8 cellular contexts compared by ENCODE assay signal in genomic region chr19:22010437-22011143, GRCh38. TPM values are rescaled to one million over a fixed set of nuclear protein-coding genes. Genes with fewer than 3 reads are reported as not detected.
DNase-seq lines count a peak whose midpoint lies in the region; ATAC-seq and TF ChIP-seq lines count a peak whose summit lies in the region.
"Not testable (repeated sequence)": the region's sequence is repeated elsewhere in the genome, so short reads cannot be mapped to it uniquely, and the experiment has no call there.

Gene ZNF208, minus strand, starts transcription at chr19:22010943. Its CDS starts 149 bp downstream, at chr19:22010794.

- DNase-seq in CD8-positive, alpha-beta T cell, result peak in 2 of 7 experiments; percentile 13 to 21
- DNase-seq in SK-MEL-5 (ENCODE audit: low read depth, low spot score) (peak; percentile 1), breast epithelium (ENCODE audit: low spot score in 2 of 2) (peak; percentile 69 to 82), left cardiac atrium (peak; percentile 76), suprapubic skin (ENCODE audit: low spot score in 2 of 2) (peak in 1 of 2 donors; percentile 56)
- DNase-seq in activated CD8-positive, alpha-beta memory T cell treated with anti-CD3 and anti-CD28 coated beads, Interleukin-2, amount 50 U/mL, for 48 hours, result peak; percentile 48

- POLR2A ChIA-PET in CD8-positive, alpha-beta T cell (lab: Charles Lee), result interaction anchor here (0.6 kb wide), 1 partner anchor 1344 kb away, joined by 5 read pairs; no protein-coding TSS in a partner anchor

- TF ChIP-seq EP300 in suprapubic skin (IDR thresholded peaks at IDR 0.05), result not testable (repeated sequence)

- H3K36me3 ChIP-seq in CD8-positive, alpha-beta T cell (ENCODE audit: insufficient read depth, low read length); breast epithelium; muscle layer of duodenum (ENCODE audit: control insufficient read depth in 1 of 2, insufficient read depth in 2 of 2, low read length in 2 of 2); suprapubic skin: not testable (repeated sequence)

- H3K4me3 Mint-ChIP-seq in CD8-positive, alpha-beta T cell, result peak within 1 kb of the TSS; percentile 65

- H3K4me3 ChIP-seq in CD8-positive, alpha-beta T cell (ENCODE audit: low read depth, low read length), result not testable (repeated sequence)
- peak within 1 kb of the TSS; percentile 35 to 63 (median 59) for H3K4me3 ChIP-seq in breast epithelium
- H3K4me3 ChIP-seq in muscle layer of duodenum (ENCODE audit: low read depth in 1 of 2, low read length in 2 of 2), result peak within 1 kb of the TSS; percentile 46 to 80
- peak within 1 kb of the TSS in 6 of 7 experiments; percentile 5 to 38 (median 11) for H3K4me3 ChIP-seq in skin epidermis
- H3K4me3 ChIP-seq in suprapubic skin, result peak within 1 kb of the TSS; percentile 43

- H3K36me3 Mint-ChIP-seq in CD8-positive, alpha-beta T cell, result not testable (repeated sequence)

- H3K9me3 Mint-ChIP-seq in CD8-positive, alpha-beta T cell, result peaks cover 14% of the 10 kb centered on the region

- not testable (repeated sequence) for H3K4me1 Mint-ChIP-seq in CD8-positive, alpha-beta T cell (ENCODE audit: low read depth)

- not testable (repeated sequence) for H3K27ac Mint-ChIP-seq in CD8-positive, alpha-beta T cell

- peak; percentile 52 for ATAC-seq in CD8-positive, alpha-beta T cell
- peak; percentile 96 to 99 for ATAC-seq in left cardiac atrium

- intact Hi-C loops in CD8-positive, alpha-beta T cell (cut with DNase I, micrococcal nuclease); breast epithelium (cut with DNase I; ENCODE audit: low total_unique reads); left cardiac atrium (cut with DNase I): not testable (repeated sequence)

- H3K27ac ChIP-seq in CD8-positive, alpha-beta T cell (ENCODE audit: low read depth, low read length); muscle layer of duodenum (ENCODE audit: low read length); skin epidermis; suprapubic skin: not testable (repeated sequence)
- peak within 1 kb of the TSS in 1 of 2 donors; percentile 81 for H3K27ac ChIP-seq in breast epithelium

- not testable (repeated sequence) for H3K27me3 ChIP-seq in CD8-positive, alpha-beta T cell (ENCODE audit: insufficient read depth, low read length); breast epithelium; muscle layer of duodenum (ENCODE audit: low read depth, low read length); suprapubic skin

- CTCF ChIA-PET in CD8-positive, alpha-beta T cell (lab: Charles Lee), result not testable (repeated sequence)

- not testable (repeated sequence) for TF ChIP-seq POLR2A in breast epithelium (IDR thresholded peaks at IDR 0.05); suprapubic skin (IDR thresholded peaks at IDR 0.05)

- not testable (repeated sequence) for H3K27me3 Mint-ChIP-seq in CD8-positive, alpha-beta T cell (ENCODE audit: low read depth)

- not testable (repeated sequence) for H3K9me3 ChIP-seq in CD8-positive, alpha-beta T cell (ENCODE audit: low read length); breast epithelium; muscle layer of duodenum (ENCODE audit: control insufficient read depth in 1 of 2, low read length in 2 of 2); suprapubic skin

- H3K4me1 ChIP-seq in CD8-positive, alpha-beta T cell (ENCODE audit: insufficient read depth, low read length); breast epithelium; muscle layer of duodenum (ENCODE audit: control insufficient read depth in 1 of 2, insufficient read depth in 2 of 2, low read length in 2 of 2); suprapubic skin: not testable (repeated sequence)

- not testable (repeated sequence) for TF ChIP-seq CTCF in CD8-positive, alpha-beta T cell (IDR thresholded peaks at IDR 0.05); breast epithelium (IDR thresholded peaks at IDR 0.05); suprapubic skin (IDR thresholded peaks at IDR 0.05)

- 8% methylated on average over 13 of the region's 29 CpGs for WGBS in suprapubic skin

- in situ Hi-C loops in SK-MEL-5 (cut with HindIII; ENCODE audit: low pct_unique_long_range_greater_than_20kb, low sequenced_read_pairs), result not testable (repeated sequence)

RNA-seq across cellular contexts. Expression of gene ZNF208, which starts in this region (rescaled TPM):
- total RNA-seq in CD8-positive, alpha-beta T cell, result 1 to 10 TPM in 1 of 2 experiments, under 1 TPM in 1; 0.61 to 1.1 TPM
- 0.26 and 0.90 TPM in 2 replicates for total RNA-seq in SK-MEL-5 (2014; rRNA removed; shearing (Covaris generic))
- 0.10 and 0.20 TPM in 2 replicates for polyA plus RNA-seq in SK-MEL-5 (2015; cell fraction: cytosol; rRNA removed)
- 1.1 and 1.7 TPM in 2 replicates for polyA plus RNA-seq in SK-MEL-5 (2015; cell fraction: nucleus; rRNA removed)
- total RNA-seq in breast epithelium, result 10 to 100 TPM in 2 of 3 donors, 1 to 10 TPM in 1; 4.0 to 57.7 (median 13.8) TPM
- total RNA-seq in left cardiac atrium, result 10 to 100 TPM; 13.0 to 16.7 TPM
- 1 to 10 TPM in 3 of 4 donors, under 1 TPM in 1; 0.55 to 5.6 (median 2.7) TPM for total RNA-seq in suprapubic skin
